8 cellular contexts compared by ENCODE assay signal in genomic region chr1:230066466-230067404, GRCh38. TPM values are rescaled to one million over a fixed set of nuclear protein-coding genes. Genes with fewer than 3 reads are reported as not detected.
DNase-seq lines count a peak whose midpoint lies in the region; ATAC-seq and TF ChIP-seq lines count a peak whose summit lies in the region.

GALNT2 (plus strand) TSS chr1:230067238; CDS start chr1:230067281, 43 bp downstream.

- CTCF ChIA-PET in T-cell (lab: Charles Lee): no interaction called here

- H3K27me3 ChIP-seq in adipocyte (replicated peaks; ENCODE audit: control insufficient read depth, insufficient read depth, low read length) (no peaks in the 10 kb centered on the region), tibial nerve (no peaks in the 10 kb centered on the region)

- peak; percentile 85 to 86 for TF ChIP-seq POLR2A in tibial nerve (IDR thresholded peaks at IDR 0.05)

- peak in 1 of 2 donors; percentile 40 for TF ChIP-seq EP300 in tibial nerve (IDR thresholded peaks at IDR 0.05)

- intact Hi-C loops in cardiac septum (cut with DNase I): loop anchor here (2.0 to 10.0 kb wide), 4 partner anchors 36 to 402 kb away; no protein-coding TSS in a partner anchor

- in situ Hi-C loops in GM13977 (cut with MboI; ENCODE audit: low pct_unique_long_range_greater_than_20kb, low sequenced_read_pairs, unreplicated experiment): no loop called here

- H3K27ac ChIP-seq in tibial nerve: peak within 1 kb of the TSS; percentile 70 to 94 (median 90)

- H3K4me1 ChIP-seq in adipocyte (ENCODE audit: control insufficient read depth, insufficient read depth, low read length) (peaks cover 24% of the 10 kb centered on the region), tibial nerve (peaks cover 0 to 43% (median 13%) of the 10 kb centered on the region in 4 donors)

- peak within 1 kb of the TSS; percentile 87 to 88 (median 87) for H3K4me3 Mint-ChIP-seq in T-cell

- no peaks in the 10 kb centered on the region for H3K27me3 Mint-ChIP-seq in T-cell

- no peaks in the 10 kb centered on the region for H3K36me3 Mint-ChIP-seq in T-cell

- POLR2A ChIA-PET in T-cell (lab: Charles Lee): no interaction called here

- H3K36me3 ChIP-seq in adipocyte (ENCODE audit: control insufficient read depth, insufficient read depth, low read length, severe bottlenecking) (no peaks in the 10 kb centered on the region), tibial nerve (no peaks in the 10 kb centered on the region)

- TF ChIP-seq CTCF in GM13977 (IDR thresholded peaks at IDR 0.05; ENCODE audit: extremely low read depth, insufficient read depth, missing control alignments): peak; percentile 9
- peak in 1 of 5 experiments; percentile 17 for TF ChIP-seq CTCF in tibial nerve (IDR thresholded peaks at IDR 0.05)

- H3K9me3 ChIP-seq in adipocyte (ENCODE audit: control insufficient read depth, low read length) (no peaks in the 10 kb centered on the region), tibial nerve (peaks cover 0 to 5% (median 0%) of the 10 kb centered on the region in 4 donors)

- H3K4me3 ChIP-seq in adipocyte (ENCODE audit: low read length): peak within 1 kb of the TSS; percentile 95
- H3K4me3 ChIP-seq in tibial nerve: peak within 1 kb of the TSS; percentile 64 to 84 (median 79)

- DNase-seq in GM13977 (ENCODE audit: low spot score) (peak; percentile 99), NCI-H1436 treated with DMSO at 0.1 percent for 48 hours (lab: John Stamatoyannopoulos, UW) (peak; percentile 65), T-cell (peak; percentile 79 to 93 (median 86)), adipocyte (ENCODE audit: low read depth) (peak; percentile 96), cardiac septum (ENCODE audit: low spot score) (peak; percentile 93), pons (ENCODE audit: low spot score) (peak; percentile 84), tibial nerve (ENCODE audit: low spot score in 2 of 2) (peak; percentile 63 to 79)

- H3K9ac ChIP-seq in adipocyte (ENCODE audit: low read length): peak within 1 kb of the TSS; percentile 97

- H3K27ac Mint-ChIP-seq in T-cell: peak within 1 kb of the TSS; percentile 84 to 85

- ATAC-seq in HG02840 (IDR thresholded peaks at IDR 0.05; ENCODE audit: low FRiP score, unreplicated experiment): peak; percentile 87
- ATAC-seq in T-cell (replicated peaks in 1 of 4): peak; percentile 89 to 95 (median 91)

- peaks cover 37 to 40% (median 38%) of the 10 kb centered on the region in 3 donors for H3K4me1 Mint-ChIP-seq in T-cell

- 0 to 1% methylated on average over 34 to 39 of the region's 104 CpGs for WGBS in tibial nerve, 2 donors

- H3K9me3 Mint-ChIP-seq in T-cell: no peaks in the 10 kb centered on the region

RNA-seq across cellular contexts. Expression of gene GALNT2, which starts in this region (rescaled TPM):
- 10 to 100 TPM; 22.2 to 29.7 (median 23.5) TPM for total RNA-seq in T-cell
- 29.3 TPM for total RNA-seq in cardiac septum
- total RNA-seq in tibial nerve: 10 to 100 TPM; 47.9 to 78.6 (median 60.0) TPM

Comparison
In these comparisons a context has a peak if more than half of its experiments do, and no peak if none do; other contexts are left out.
1. Peak in every context shown above with its lines: DNase-seq, ATAC-seq, H3K4me3 ChIP-seq and H3K27ac ChIP-seq.